13 cellular contexts compared by ENCODE assay signal in genomic region chr1:37952738-37953137, GRCh38. TPM values are rescaled to one million over a fixed set of nuclear protein-coding genes. Genes with fewer than 3 reads are reported as not detected.
DNase-seq lines count a peak whose midpoint lies in the region; ATAC-seq, FAIRE-seq and TF ChIP-seq lines count a peak whose summit lies in the region.
"Had no signal": no experiment of that assay in that cellular context is flagged by ENCODE, and none has a peak within 500 bp of the region (broad histone marks: within the 10 kb centered on the region; RNA-seq: fewer than 3 reads in every experiment).

No MANE protein-coding gene starts in this region.

- POLR2A ChIA-PET in CD8-positive, alpha-beta T cell (lab: Charles Lee), result no interaction called here

- H3K4me3 ChIP-seq in CD8-positive, alpha-beta T cell (ENCODE audit: low read depth, low read length), result no peak overlapping the region
- H3K4me3 ChIP-seq: BLaER1, GM23338 had no signal

- peak overlapping the region; percentile 74 for H3K27ac Mint-ChIP-seq in stimulated activated memory B cell treated with anti-CD40 and anti-IgM and Interleukin-4, amounts not matched to agents 10 μg/mL and 1 μg/mL and 100 μg/mL, for 72 hours
- no peak overlapping the region for H3K27ac Mint-ChIP-seq in CD8-positive, alpha-beta T cell
- H3K27ac Mint-ChIP-seq: GM23338, H9 had no signal

- no peaks in the 10 kb centered on the region for H3K9me3 Mint-ChIP-seq in stimulated activated memory B cell treated with anti-CD40 and anti-IgM and Interleukin-4, amounts not matched to agents 10 μg/mL and 1 μg/mL and 100 μg/mL, for 72 hours
- no peaks in the 10 kb centered on the region for H3K9me3 Mint-ChIP-seq in CD8-positive, alpha-beta T cell
- H3K9me3 Mint-ChIP-seq: GM23338, H9 had no signal

- H3K4me3 Mint-ChIP-seq in stimulated activated memory B cell treated with anti-CD40 and anti-IgM and Interleukin-4, amounts not matched to agents 10 μg/mL and 1 μg/mL and 100 μg/mL, for 72 hours, result no peak overlapping the region
- H3K4me3 Mint-ChIP-seq in CD8-positive, alpha-beta T cell, result no peak overlapping the region
- H3K4me3 Mint-ChIP-seq: GM23338, H9 had no signal

- DNase-seq in NCI-H82 (lab: John Stamatoyannopoulos, UW), result peak; percentile 31
- no peak for DNase-seq in NCI-H82 treated with DMSO at 0.1 percent for 48 hours (lab: John Stamatoyannopoulos, UW; ENCODE audit: unreplicated experiment)
- no peak for DNase-seq in GM12891 (ENCODE audit: insufficient read length, low spot score)
- no peak for DNase-seq in foreskin keratinocyte
- no peak for DNase-seq in CD8-positive, alpha-beta T cell
- no peak for DNase-seq in H54 (ENCODE audit: insufficient read length, low spot score)
- DNase-seq: H9, IMR-90 had no signal

- no peaks in the 10 kb centered on the region for H3K27me3 ChIP-seq in foreskin keratinocyte
- H3K27me3 ChIP-seq in CD8-positive, alpha-beta T cell (ENCODE audit: insufficient read depth, low read length), result no peaks in the 10 kb centered on the region
- H3K27me3 ChIP-seq: BLaER1 had no signal

- TF ChIP-seq POLR2A in GM12891 (IDR thresholded peaks at IDR 0.05; ENCODE audit: low read depth, low read length), result no peak
- TF ChIP-seq POLR2A in H54 (IDR thresholded peaks at IDR 0.05; ENCODE audit: low read depth, low read length), result no peak

- no peak for TF ChIP-seq CTCF in foreskin keratinocyte (conservative IDR thresholded peaks at IDR 0.05)
- TF ChIP-seq CTCF in CD8-positive, alpha-beta T cell (IDR thresholded peaks at IDR 0.05), result no peak

- intact Hi-C loops in CD8-positive, alpha-beta T cell (cut with DNase I, micrococcal nuclease), result no loop called here

- peaks cover 39% of the 10 kb centered on the region for H3K4me1 Mint-ChIP-seq in stimulated activated memory B cell treated with anti-CD40 and anti-IgM and Interleukin-4, amounts not matched to agents 10 μg/mL and 1 μg/mL and 100 μg/mL, for 72 hours
- H3K4me1 Mint-ChIP-seq in CD8-positive, alpha-beta T cell (ENCODE audit: low read depth), result no peaks in the 10 kb centered on the region

- H3K9me3 ChIP-seq in CD8-positive, alpha-beta T cell (ENCODE audit: low read length), result no peaks in the 10 kb centered on the region
- H3K9me3 ChIP-seq: BLaER1 had no signal

- ATAC-seq in foreskin keratinocyte, result peak; percentile 39
- ATAC-seq in stimulated activated memory B cell treated with anti-CD40 and anti-IgM and Interleukin-4, amounts not matched to agents 10 μg/mL and 1 μg/mL and 100 μg/mL, for 72 hours, result no peak
- ATAC-seq in CD8-positive, alpha-beta T cell, result no peak
- ATAC-seq: GM23338 had no signal

- CTCF ChIA-PET in CD8-positive, alpha-beta T cell (lab: Charles Lee), result no interaction called here

- H3K36me3 Mint-ChIP-seq in stimulated activated memory B cell treated with anti-CD40 and anti-IgM and Interleukin-4, amounts not matched to agents 10 μg/mL and 1 μg/mL and 100 μg/mL, for 72 hours, result peaks cover 11% of the 10 kb centered on the region
- H3K36me3 Mint-ChIP-seq in CD8-positive, alpha-beta T cell, result peaks cover 11% of the 10 kb centered on the region

- no peaks in the 10 kb centered on the region for H3K4me1 ChIP-seq in foreskin keratinocyte
- no peaks in the 10 kb centered on the region for H3K4me1 ChIP-seq in CD8-positive, alpha-beta T cell (ENCODE audit: insufficient read depth, low read length)

- no peaks in the 10 kb centered on the region for H3K27me3 Mint-ChIP-seq in stimulated activated memory B cell treated with anti-CD40 and anti-IgM and Interleukin-4, amounts not matched to agents 10 μg/mL and 1 μg/mL and 100 μg/mL, for 72 hours
- H3K27me3 Mint-ChIP-seq in CD8-positive, alpha-beta T cell (ENCODE audit: low read depth), result no peaks in the 10 kb centered on the region

- peaks cover 5% of the 10 kb centered on the region for H3K36me3 ChIP-seq in CD8-positive, alpha-beta T cell (ENCODE audit: insufficient read depth, low read length)

- H3K27ac ChIP-seq in foreskin keratinocyte, result no peak overlapping the region
- no peak overlapping the region for H3K27ac ChIP-seq in CD8-positive, alpha-beta T cell (ENCODE audit: low read depth, low read length)
- H3K27ac ChIP-seq: 22Rv1, BLaER1 had no signal

- peak; percentile 35 for FAIRE-seq in GM12891 (lab: Jason Lieb, UNC)
- FAIRE-seq in H54 (lab: Jason Lieb, UNC), result no peak
- FAIRE-seq: GM18507 had no signal

TF ChIP-seq in GM12891, 5 proteins besides CTCF, POLR2A, EP300 and RAD21:
- TF ChIP-seq POU2F2 (IDR thresholded peaks at IDR 0.05; ENCODE audit: low read depth, low read length) (no peak), SPI1 (IDR thresholded peaks at IDR 0.05; ENCODE audit: low read depth, low read length) (no peak), TAF1 (IDR thresholded peaks at IDR 0.05; ENCODE audit: low read depth, low read length) (no peak), POLR2AphosphoS5 (IDR thresholded peaks at IDR 0.05; ENCODE audit: low read depth, low read length) (no peak)

RNA-seq across cellular contexts. Expression of gene INPP5B, which starts 5.9 kb away (rescaled TPM):
- polyA plus RNA-seq in GM12891 (2012; ENCODE audit: low read depth, missing spikeins), result 17.5 TPM
- 7.3 and 8.0 TPM in 2 replicates for total RNA-seq in foreskin keratinocyte
- 2.7 and 3.2 TPM in 2 replicates for polyA plus RNA-seq in foreskin keratinocyte
- total RNA-seq in CD8-positive, alpha-beta T cell, result 10 to 100 TPM; 11.2 to 12.7 TPM

RNA-seq across cellular contexts. Expression of gene SF3A3, which starts 37.1 kb away (rescaled TPM):
- polyA plus RNA-seq in GM12891 (2012; ENCODE audit: low read depth, missing spikeins), result 58.8 TPM
- 77.6 and 102 TPM in 2 replicates for total RNA-seq in foreskin keratinocyte
- 40.1 and 49.1 TPM in 2 replicates for polyA plus RNA-seq in foreskin keratinocyte
- 10 to 100 TPM; 41.7 to 42.6 TPM for total RNA-seq in CD8-positive, alpha-beta T cell

RNA-seq across cellular contexts. Expression of gene FHL3, which starts 52.6 kb away (rescaled TPM):
- polyA plus RNA-seq in GM12891 (2012; ENCODE audit: low read depth, missing spikeins), result 13.2 TPM
- 12.1 and 15.8 TPM in 2 replicates for total RNA-seq in foreskin keratinocyte
- 22.9 and 32.8 TPM in 2 replicates for polyA plus RNA-seq in foreskin keratinocyte
- 1 to 10 TPM; 5.6 to 5.9 TPM for total RNA-seq in CD8-positive, alpha-beta T cell

RNA-seq across cellular contexts. Expression of gene UTP11, which starts 59.8 kb away (rescaled TPM):
- polyA plus RNA-seq in GM12891 (2012; ENCODE audit: low read depth, missing spikeins), result 27.3 TPM
- 51.0 and 65.2 TPM in 2 replicates for total RNA-seq in foreskin keratinocyte
- polyA plus RNA-seq in foreskin keratinocyte, result 50.6 and 64.0 TPM in 2 replicates
- total RNA-seq in CD8-positive, alpha-beta T cell, result 10 to 100 TPM; 12.8 to 14.0 TPM
